Comparison of ENCODE assay signal across 2 cellular contexts in the genomic region with DNA sequence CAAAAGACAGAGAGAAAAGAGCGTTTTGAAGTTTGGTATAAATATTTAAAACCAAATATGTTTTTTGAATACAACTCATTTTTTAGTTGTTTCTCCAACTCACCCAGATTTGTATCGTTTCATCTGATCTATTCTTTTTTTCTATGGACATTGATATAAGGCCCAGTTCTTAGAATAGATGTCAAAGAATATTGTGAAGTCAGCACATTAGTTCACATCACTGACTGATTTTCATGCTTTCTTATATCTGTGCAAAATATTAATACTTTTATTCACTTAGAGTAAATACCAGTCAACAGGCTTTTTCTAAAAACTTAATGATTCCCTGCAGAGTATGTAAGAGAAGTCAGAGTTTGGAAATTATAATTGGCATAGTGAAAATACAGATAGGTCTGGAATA.
TF ChIP-seq lines count a peak whose summit lies in the region.

No MANE protein-coding gene starts in this region.

TF ChIP-seq in HepG2, 621 proteins besides CTCF, POLR2A, EP300 and RAD21:
- TF ChIP-seq RBFOX2 (IDR thresholded peaks at IDR 0.05; ENCODE audit: low read depth, low read length) (no peak), ZNF598 (CRISPR knock-in tag; IDR thresholded peaks at IDR 0.05; ENCODE audit: borderline replicate concordance) (no peak), CAMTA2 (CRISPR knock-in tag; IDR thresholded peaks at IDR 0.05; ENCODE audit: borderline replicate concordance) (no peak), HDAC1 (CRISPR knock-in tag; IDR thresholded peaks at IDR 0.05) (no peak), MAFK (conservative IDR thresholded peaks at IDR 0.05 in 1 of 2, IDR thresholded peaks at IDR 0.05 in 1 of 2; ENCODE audit: low read length in 2 of 2) (peak; percentile 53 to 76), MAFF (IDR thresholded peaks at IDR 0.05; ENCODE audit: low read depth, low read length) (peak; percentile 71), ZFP82 (CRISPR knock-in tag; IDR thresholded peaks at IDR 0.05; ENCODE audit: borderline replicate concordance) (no peak), SMAD1 (CRISPR knock-in tag; IDR thresholded peaks at IDR 0.05; ENCODE audit: borderline replicate concordance, low read depth) (no peak)
- TF ChIP-seq, protein P1, sequence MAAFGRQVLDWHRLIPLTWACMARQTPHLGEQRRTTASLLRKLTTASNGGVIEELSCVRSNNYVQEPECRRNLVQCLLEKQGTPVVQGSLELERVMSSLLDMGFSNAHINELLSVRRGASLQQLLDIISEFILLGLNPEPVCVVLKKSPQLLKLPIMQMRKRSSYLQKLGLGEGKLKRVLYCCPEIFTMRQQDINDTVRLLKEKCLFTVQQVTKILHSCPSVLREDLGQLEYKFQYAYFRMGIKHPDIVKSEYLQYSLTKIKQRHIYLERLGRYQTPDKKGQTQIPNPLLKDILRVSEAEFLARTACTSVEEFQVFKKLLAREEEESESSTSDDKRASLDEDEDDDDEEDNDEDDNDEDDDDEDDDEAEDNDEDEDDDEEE (CRISPR knock-in tag; IDR thresholded peaks at IDR 0.05) = no peak
- TF ChIP-seq, protein P2, sequence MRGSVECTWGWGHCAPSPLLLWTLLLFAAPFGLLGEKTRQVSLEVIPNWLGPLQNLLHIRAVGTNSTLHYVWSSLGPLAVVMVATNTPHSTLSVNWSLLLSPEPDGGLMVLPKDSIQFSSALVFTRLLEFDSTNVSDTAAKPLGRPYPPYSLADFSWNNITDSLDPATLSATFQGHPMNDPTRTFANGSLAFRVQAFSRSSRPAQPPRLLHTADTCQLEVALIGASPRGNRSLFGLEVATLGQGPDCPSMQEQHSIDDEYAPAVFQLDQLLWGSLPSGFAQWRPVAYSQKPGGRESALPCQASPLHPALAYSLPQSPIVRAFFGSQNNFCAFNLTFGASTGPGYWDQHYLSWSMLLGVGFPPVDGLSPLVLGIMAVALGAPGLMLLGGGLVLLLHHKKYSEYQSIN (CRISPR knock-in tag; IDR thresholded peaks at IDR 0.05; ENCODE audit: borderline replicate concordance) = no peak

TF ChIP-seq in IMR-90, 13 proteins besides CTCF, POLR2A, EP300 and RAD21:
- TF ChIP-seq RCOR1 (IDR thresholded peaks at IDR 0.05; ENCODE audit: insufficient replicate concordance, low read length) (no peak), MAZ (IDR thresholded peaks at IDR 0.05; ENCODE audit: borderline replicate concordance, low read depth, low read length) (no peak), MAFK (IDR thresholded peaks at IDR 0.05; ENCODE audit: low read depth, low read length) (peak; percentile 52; the same call in 1 of the 2 replicates)
- TF ChIP-seq, protein P3, sequence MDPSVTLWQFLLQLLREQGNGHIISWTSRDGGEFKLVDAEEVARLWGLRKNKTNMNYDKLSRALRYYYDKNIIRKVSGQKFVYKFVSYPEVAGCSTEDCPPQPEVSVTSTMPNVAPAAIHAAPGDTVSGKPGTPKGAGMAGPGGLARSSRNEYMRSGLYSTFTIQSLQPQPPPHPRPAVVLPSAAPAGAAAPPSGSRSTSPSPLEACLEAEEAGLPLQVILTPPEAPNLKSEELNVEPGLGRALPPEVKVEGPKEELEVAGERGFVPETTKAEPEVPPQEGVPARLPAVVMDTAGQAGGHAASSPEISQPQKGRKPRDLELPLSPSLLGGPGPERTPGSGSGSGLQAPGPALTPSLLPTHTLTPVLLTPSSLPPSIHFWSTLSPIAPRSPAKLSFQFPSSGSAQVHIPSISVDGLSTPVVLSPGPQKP (IDR thresholded peaks at IDR 0.05; ENCODE audit: borderline replicate concordance, low read depth, low read length) = no peak
